ENCODE assay signal across 13 cellular contexts in genomic region chr14:75647650-75648049, GRCh38. TPM values are rescaled to one million over a fixed set of nuclear protein-coding genes. Genes with fewer than 3 reads are reported as not detected.
DNase-seq lines count a peak whose midpoint lies in the region; ATAC-seq and TF ChIP-seq lines count a peak whose summit lies in the region.
"Had no signal": no experiment of that assay in that cellular context is flagged by ENCODE, and none has a peak within 500 bp of the region (broad histone marks: within the 10 kb centered on the region; RNA-seq: fewer than 3 reads in every experiment).

No MANE protein-coding gene starts in this region.

- no peak for TF ChIP-seq RAD21 in IMR-90 (IDR thresholded peaks at IDR 0.05; ENCODE audit: low read length)

- no peaks in the 10 kb centered on the region; a peak in 1 of 4 replicates for H3K79me1 ChIP-seq in IMR-90 (ENCODE audit: low read depth in 1 of 2, low read length in 2 of 2)

- H3K27me3 ChIP-seq in IMR-90 (ENCODE audit: control insufficient read depth, insufficient read depth, low read length) (no peaks in the 10 kb centered on the region), brain microvascular endothelial cell (replicated peaks) (no peaks in the 10 kb centered on the region), right cardiac atrium (ENCODE audit: control insufficient read depth, insufficient read depth) (no peaks in the 10 kb centered on the region), prostate gland (replicated peaks; ENCODE audit: insufficient read depth) (no peaks in the 10 kb centered on the region)

- H3K4me2 ChIP-seq in IMR-90 (ENCODE audit: low read depth, low read length), result peak overlapping the region; percentile 20; the same call in 1 of the 2 replicates

- in situ Hi-C loops in IMR-90 (cut with MboI; ENCODE audit: low sequenced_read_pairs), result no loop called here
- in situ Hi-C loops in brain microvascular endothelial cell (cut with HindIII; ENCODE audit: low pct_ligation_motif_present, low sequenced_read_pairs), result no loop called here

- H3K4me1 ChIP-seq in IMR-90 (ENCODE audit: control insufficient read depth, insufficient read depth, low read length) (peaks cover 26% of the 10 kb centered on the region), right cardiac atrium (ENCODE audit: control insufficient read depth, insufficient read depth, low read length) (peaks cover 3% of the 10 kb centered on the region), prostate gland (replicated peaks) (peaks cover 7% of the 10 kb centered on the region)

- H3K23ac ChIP-seq in IMR-90 (ENCODE audit: low read depth, low read length), result no peak overlapping the region

- H2AFZ ChIP-seq in IMR-90 (replicated peaks; ENCODE audit: low read length, poor library complexity), result no peak overlapping the region

- peak overlapping the region in 1 of 2 experiments; percentile 33; a peak in 1 of 4 replicates for H4K8ac ChIP-seq in IMR-90 (ENCODE audit: low read depth in 2 of 2, low read length in 2 of 2)

- H3K56ac ChIP-seq in IMR-90 (ENCODE audit: extremely low read depth, insufficient read depth, low read length), result no peak overlapping the region

- H3K36me3 ChIP-seq in IMR-90 (ENCODE audit: control insufficient read depth, insufficient read depth, low read length), result peaks cover 8% of the 10 kb centered on the region; the same call in 1 of the 2 replicates
- H3K36me3 ChIP-seq in brain microvascular endothelial cell (replicated peaks), result peaks cover 24% of the 10 kb centered on the region
- H3K36me3 ChIP-seq in prostate gland, result no peaks in the 10 kb centered on the region

- H3K9me3 ChIP-seq in IMR-90 (ENCODE audit: control insufficient read depth, insufficient read depth, low read length) (no peaks in the 10 kb centered on the region), right cardiac atrium (ENCODE audit: control insufficient read depth, low read length) (no peaks in the 10 kb centered on the region), prostate gland (no peaks in the 10 kb centered on the region)

- peak overlapping the region; percentile 61 for H2AK9ac ChIP-seq in IMR-90 (replicated peaks; ENCODE audit: low read depth, low read length, poor library complexity)

- peak overlapping the region; percentile 44 for H2BK120ac ChIP-seq in IMR-90 (ENCODE audit: low read depth, low read length)

- H4K20me1 ChIP-seq in IMR-90 (ENCODE audit: insufficient read depth, low read length), result peaks cover 3% of the 10 kb centered on the region; the same call in 1 of the 2 replicates

- H3K4me3 ChIP-seq in IMR-90 (ENCODE audit: insufficient read depth, low read depth, low read length), result no peak overlapping the region
- no peak overlapping the region for H3K4me3 ChIP-seq in brain microvascular endothelial cell (ENCODE audit: low read depth, low read length)
- no peak overlapping the region for H3K4me3 ChIP-seq in right cardiac atrium (ENCODE audit: low read length)
- H3K4me3 ChIP-seq in prostate gland, result no peak overlapping the region

- H3K4ac ChIP-seq in IMR-90 (ENCODE audit: low read depth, low read length), result peak overlapping the region; percentile 70

- H3K9ac ChIP-seq in IMR-90 (ENCODE audit: low read depth, low read length), result no peak overlapping the region

- TF ChIP-seq CTCF in IMR-90 (conservative IDR thresholded peaks at IDR 0.05; ENCODE audit: low read depth, low read length) (no peak), brain microvascular endothelial cell (IDR thresholded peaks at IDR 0.05; ENCODE audit: low read depth, low read length, missing control alignments) (no peak), prostate gland (IDR thresholded peaks at IDR 0.05) (no peak), GM20000 (IDR thresholded peaks at IDR 0.05; ENCODE audit: extremely low read depth, missing control alignments) (no peak)

- H2BK15ac ChIP-seq in IMR-90 (ENCODE audit: low read depth, low read length), result peak overlapping the region; percentile 70; the same call in 1 of the 3 replicates

- intact Hi-C loops in IMR-90 (cut with micrococcal nuclease), result no loop called here
- intact Hi-C loops in right cardiac atrium (cut with DNase I), result no loop called here
- intact Hi-C loops in prostate gland (cut with DNase I), result no loop called here

- H3K9me1 ChIP-seq in IMR-90 (ENCODE audit: insufficient read depth, low read length), result peaks cover 20% of the 10 kb centered on the region

- no peak overlapping the region for H3K14ac ChIP-seq in IMR-90 (replicated peaks; ENCODE audit: low read depth, low read length)

- ATAC-seq in IMR-90 (ENCODE audit: low read depth), result no peak
- peak; percentile 35 to 67 for ATAC-seq in right cardiac atrium
- ATAC-seq in GM21360 (IDR thresholded peaks at IDR 0.05; ENCODE audit: unreplicated experiment), result no peak

- peak overlapping the region; percentile 27 for H2BK20ac ChIP-seq in IMR-90 (ENCODE audit: low read depth, low read length)

- dilution Hi-C loops in IMR-90 (cut with HindIII; ENCODE audit: low sequenced_read_pairs, unreplicated experiment), result no loop called here

- H4K5ac ChIP-seq in IMR-90 (ENCODE audit: low read depth, low read length), result peak overlapping the region; percentile 71; the same call in 1 of the 2 replicates

- CTCF ChIA-PET in IMR-90 (lab: Yijun Ruan, JAX), result interaction anchor here (2.0 kb wide), 1 partner anchor 69 kb away, joined by 6 read pairs; the partner anchor contains the start of gene FLVCR2

- POLR2A ChIA-PET in IMR-90 (lab: Charles Lee; ENCODE audit: unreplicated experiment), result no interaction called here

- DNase-seq in IMR-90, result peak; percentile 26
- peak; percentile 24 for DNase-seq in brain microvascular endothelial cell
- peak in 2 of 3 donors; percentile 23 to 60 for DNase-seq in right cardiac atrium
- no peak for DNase-seq in prostate gland (ENCODE audit: low spot score)
- no peak for DNase-seq in iPS-NIHi11 (ENCODE audit: low spot score)
- DNase-seq in GM20000 (ENCODE audit: low spot score), result no peak
- no peak for DNase-seq in stimulated activated CD4-positive, alpha-beta T cell treated with anti-CD3 and anti-CD28 coated beads, Interleukin-1b, Interleukin-23, amount 100 ng/mL, for 48 hours
- DNase-seq: immature natural killer cell; NCI-H1417; NCI-H526; stimulated activated CD4-positive, alpha-beta T cell treated with anti-CD3 and anti-CD28 coated beads, Interleukin-4, amount 100 ng/mL, for 1 hour; stimulated activated naive CD4-positive, alpha-beta T cell treated with Interleukin-2 at 50 U/mL for 16 hours had no signal

- H2BK5ac ChIP-seq in IMR-90 (ENCODE audit: low read depth, low read length, poor library complexity, severe bottlenecking), result peak overlapping the region; percentile 65

- peak overlapping the region; percentile 90 for H4K91ac ChIP-seq in IMR-90 (ENCODE audit: insufficient read depth, low read depth, low read length)

- TF ChIP-seq POLR2A in IMR-90 (IDR thresholded peaks at IDR 0.05; ENCODE audit: low read depth, low read length) (no peak), prostate gland (IDR thresholded peaks at IDR 0.05) (no peak)

- peak overlapping the region; percentile 73 for H3K18ac ChIP-seq in IMR-90 (ENCODE audit: low read depth, low read length)

- WGBS in IMR-90 (ENCODE audit: extremely low coverage in 2 of 2, insufficient read length in 1 of 2), 2 experiments, result no CpG with 5 or more reads among the region's 3 CpGs
- 52% methylated on average over 3 of the region's 3 CpGs for WGBS in right cardiac atrium
- 59% methylated on average over 3 of the region's 3 CpGs for WGBS in prostate gland

- peak overlapping the region; percentile 43; the same call in 1 of the 2 replicates for H3K27ac ChIP-seq in IMR-90 (ENCODE audit: insufficient read depth, low read length)
- peak overlapping the region; percentile 70 for H3K27ac ChIP-seq in brain microvascular endothelial cell
- peak overlapping the region; percentile 42 for H3K27ac ChIP-seq in right cardiac atrium (ENCODE audit: low read length)
- H3K27ac ChIP-seq in prostate gland, result peak overlapping the region; percentile 20 to 59

- peak overlapping the region; percentile 84; the same call in 1 of the 2 replicates for H2AK5ac ChIP-seq in IMR-90 (ENCODE audit: low read depth, low read length)

- BruUV-seq in IMR-90 (replicated peaks; lab: Mats Ljungman, UMichigan), result no TSS peak

TF ChIP-seq in IMR-90, 13 proteins besides CTCF, POLR2A, EP300 and RAD21:
- TF ChIP-seq NFE2L2 (IDR thresholded peaks at IDR 0.05; ENCODE audit: low read depth, low read length), result no peak
- peak; percentile 25; the same call in 1 of the 2 replicates for TF ChIP-seq CEBPB (IDR thresholded peaks at IDR 0.05; ENCODE audit: low read depth, low read length)

RNA-seq across cellular contexts. Expression of gene ERG28, which starts 13.0 kb away (rescaled TPM):
- 0.90 and 1.9 TPM in 2 replicates for total RNA-seq in IMR-90 (2012; rRNA removed)
- polyA plus RNA-seq in IMR-90 (2012; rRNA removed), result 15.0 and 15.4 TPM in 2 replicates
- 14.6 and 16.0 TPM in 2 replicates for polyA plus RNA-seq in IMR-90 (2012; cell fraction: cytosol; rRNA removed)
- 2.7 and 6.5 TPM in 2 replicates for polyA plus RNA-seq in IMR-90 (2012; cell fraction: nucleus; rRNA removed; ENCODE audit: low replicate concordance)
- 10 to 100 TPM in 2 of 4 donors, 1 to 10 TPM in 2; 9.6 to 10.9 (median 10.2) TPM for total RNA-seq in right cardiac atrium
- polyA plus RNA-seq in right cardiac atrium, result 15.0 TPM
- total RNA-seq in prostate gland, result 10 to 100 TPM; 16.7 to 54.6 TPM

RNA-seq across cellular contexts. Expression of gene TTLL5, which starts 13.4 kb away (rescaled TPM):
- 15.0 and 16.7 TPM in 2 replicates for total RNA-seq in IMR-90 (2012; rRNA removed)
- 9.3 and 11.9 TPM in 2 replicates for polyA plus RNA-seq in IMR-90 (2012; rRNA removed)
- 3.6 and 22.1 TPM in 2 replicates for polyA plus RNA-seq in IMR-90 (2012; cell fraction: cytosol; rRNA removed)
- polyA plus RNA-seq in IMR-90 (2012; cell fraction: nucleus; rRNA removed; ENCODE audit: low replicate concordance), result 6.4 and 15.6 TPM in 2 replicates
- total RNA-seq in right cardiac atrium, result 10 to 100 TPM; 18.3 to 22.2 (median 21.1) TPM
- polyA plus RNA-seq in right cardiac atrium, result 8.0 TPM
- total RNA-seq in prostate gland, result 10 to 100 TPM; 40.3 to 46.2 TPM

Comparison
In these comparisons a context has a peak if more than half of its experiments do, and no peak if none do; other contexts are left out.
1. ATAC-seq: peak in right cardiac atrium (2 of 2); none in IMR-90 (single experiment) and GM21360 (single experiment).
2. DNase-seq: peak in IMR-90 (single experiment), brain microvascular endothelial cell (single experiment) and right cardiac atrium (2 of 3); none in prostate gland (single experiment), iPS-NIHi11 (single experiment), GM20000 (single experiment) and stimulated activated CD4-positive, alpha-beta T cell treated with anti-CD3 and anti-CD28 coated beads, Interleukin-1b, Interleukin-23, amount 100 ng/mL, for 48 hours (single experiment).
3. Peak in every context shown above with its lines, with median percentiles within 50 percentile points of each other: H3K27ac ChIP-seq.